8 cellular contexts compared by ENCODE assay signal in genomic region chr3:32501785-32502088, GRCh38. TPM values are rescaled to one million over a fixed set of nuclear protein-coding genes. Genes with fewer than 3 reads are reported as not detected.
A peak's percentile ranks its signal among the peaks of the same experiment; 100 is the strongest.
DNase-seq lines count a peak whose midpoint lies in the region; ATAC-seq and TF ChIP-seq lines count a peak whose summit lies in the region.

No MANE protein-coding gene starts in this region.

- H3K4me3 ChIP-seq in GM12875 (ENCODE audit: low read depth, low read length) (peak overlapping the region; percentile 89), MG63 (peak overlapping the region; percentile 80), endocrine pancreas (ENCODE audit: control insufficient read depth, insufficient read depth, low read length) (peak overlapping the region; percentile 99), ovary (peak overlapping the region; percentile 79)

- intact Hi-C loops in ovary (cut with DNase I), result loop anchor here in 1 of 4 donors (10.0 kb wide), 1 partner anchor 433 kb away; no protein-coding TSS in a partner anchor

- H3K27me3 ChIP-seq in MG63 (no peaks in the 10 kb centered on the region), endocrine pancreas (ENCODE audit: control insufficient read depth, insufficient read depth, low read length) (no peaks in the 10 kb centered on the region), ovary (no peaks in the 10 kb centered on the region)

- ATAC-seq in GM18870 (IDR thresholded peaks at IDR 0.05; ENCODE audit: unreplicated experiment), result no peak
- no peak for ATAC-seq in GM21526 (IDR thresholded peaks at IDR 0.05; ENCODE audit: low FRiP score, unreplicated experiment)
- no peak for ATAC-seq in GM21717 (IDR thresholded peaks at IDR 0.05; ENCODE audit: unreplicated experiment)

- TF ChIP-seq CTCF in GM12875 (IDR thresholded peaks at IDR 0.05; ENCODE audit: borderline replicate concordance, insufficient read depth, low read depth, low read length) (no peak), ovary (IDR thresholded peaks at IDR 0.05) (no peak)

- no peaks in the 10 kb centered on the region for H3K9me3 ChIP-seq in MG63
- no peaks in the 10 kb centered on the region for H3K9me3 ChIP-seq in endocrine pancreas (ENCODE audit: control insufficient read depth, low read length)
- H3K9me3 ChIP-seq in ovary, result no peaks in the 10 kb centered on the region

- H3K4me1 ChIP-seq in endocrine pancreas (ENCODE audit: control insufficient read depth, insufficient read depth, low read length) (peaks cover 23% of the 10 kb centered on the region), ovary (ENCODE audit: insufficient read depth) (no peaks in the 10 kb centered on the region)

- H3K27ac ChIP-seq in ovary, result peak overlapping the region; percentile 58 to 83

- DNase-seq in MG63 (no peak), ovary (no peak), NCI-H1092 treated with DMSO at 0.1 percent for 48 hours (lab: John Stamatoyannopoulos, UW) (no peak)

- H3K36me3 ChIP-seq in MG63, result no peaks in the 10 kb centered on the region
- H3K36me3 ChIP-seq in endocrine pancreas (ENCODE audit: control insufficient read depth, insufficient read depth, low read length), result no peaks in the 10 kb centered on the region
- H3K36me3 ChIP-seq in ovary, result no peaks in the 10 kb centered on the region

- no peak for TF ChIP-seq POLR2A in ovary (IDR thresholded peaks at IDR 0.05)

- TF ChIP-seq EP300 in ovary (IDR thresholded peaks at IDR 0.05), result no peak

- 3 to 5% (median 3%) methylated on average over 3 of the region's 3 CpGs for WGBS in ovary, 3 donors

- peak overlapping the region; percentile 93 for H3K9ac ChIP-seq in endocrine pancreas (ENCODE audit: control insufficient read depth, insufficient read depth, low read length)

RNA-seq across cellular contexts. Expression of gene CMTM6, which starts 0.9 kb away (rescaled TPM):
- 30.5 and 39.3 TPM in 2 replicates for total RNA-seq in MG63 (2014; rRNA removed; shearing (Covaris generic); ENCODE audit: low replicate concordance)
- total RNA-seq in ovary, result 100 to 1,000 TPM in 1 of 7 donors, 10 to 100 TPM in 6; 24.1 to 150 (median 25.9) TPM
- polyA plus RNA-seq in ovary, result 10 to 100 TPM; 19.7 to 30.3 TPM
